1 cellular context compared by ENCODE assay signal in the genomic region with DNA sequence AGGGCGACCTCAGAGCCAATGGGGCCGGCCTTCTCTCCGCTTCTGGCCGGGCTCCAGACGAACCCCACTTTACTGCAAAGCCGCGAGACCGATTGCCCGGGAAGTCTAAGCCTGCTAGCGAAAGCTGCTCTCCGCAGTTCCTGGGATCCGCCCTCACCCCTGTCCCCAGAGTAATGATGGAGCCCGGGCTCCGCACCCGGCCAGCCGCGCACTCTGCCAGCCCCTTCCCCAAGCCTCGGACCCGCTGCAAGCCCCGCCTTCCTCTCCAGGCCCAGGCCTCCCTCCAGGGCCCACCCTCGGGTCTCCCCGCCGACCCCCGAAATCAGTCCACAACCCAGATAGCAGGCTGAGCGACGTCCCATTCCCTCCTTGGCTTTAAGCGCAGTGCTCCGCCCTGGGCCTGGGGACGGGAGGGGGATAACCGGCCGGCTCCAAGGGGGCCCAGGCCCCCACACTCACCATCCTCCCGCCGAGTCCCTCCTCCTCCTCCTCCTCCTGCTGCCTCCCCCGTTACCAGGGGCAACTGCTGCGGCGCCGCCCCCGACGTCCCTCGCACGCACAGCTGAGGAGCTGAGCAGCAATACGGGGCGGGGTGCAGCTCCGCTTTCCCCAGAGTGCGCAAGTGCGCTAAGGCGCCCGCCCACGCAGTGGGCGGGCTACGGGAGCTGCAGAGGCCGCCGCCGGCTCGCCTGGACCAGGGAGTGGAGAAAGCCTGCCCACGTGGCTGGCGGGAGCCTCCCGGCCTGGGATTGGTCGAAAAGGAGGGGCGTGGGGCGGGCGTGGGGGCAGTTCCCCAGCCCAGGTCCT.
A peak's percentile ranks its signal among the peaks of the same experiment; 100 is the strongest.
TF ChIP-seq lines count a peak whose summit lies in the region.

TSS of gene ARL3 (minus strand) at position 584 of the 807 bp plus-strand sequence. CDS start at position 462, 122 bp downstream.

TF ChIP-seq in IMR-90, 13 proteins besides CTCF, POLR2A, EP300 and RAD21 (continued from another document):
- no peak for TF ChIP-seq RFX5 (IDR thresholded peaks at IDR 0.05; ENCODE audit: low read depth, low read length)
- no peak for TF ChIP-seq MAFK (IDR thresholded peaks at IDR 0.05; ENCODE audit: low read depth, low read length)
- TF ChIP-seq NFE2L2 (IDR thresholded peaks at IDR 0.05; ENCODE audit: low read depth, low read length): no peak
- peak; percentile 30 for TF ChIP-seq RCOR1 (IDR thresholded peaks at IDR 0.05; ENCODE audit: insufficient replicate concordance, low read length)
- peak; percentile 21; the same call in 1 of the 2 replicates for TF ChIP-seq BHLHE40 (IDR thresholded peaks at IDR 0.05; ENCODE audit: low read depth, low read length)
- 0 out of 2 replicates have a peak, but pooled peaks have one; percentile 24 for TF ChIP-seq CEBPB (IDR thresholded peaks at IDR 0.05; ENCODE audit: low read depth, low read length)
- peak; percentile 98 for TF ChIP-seq MAZ (IDR thresholded peaks at IDR 0.05; ENCODE audit: borderline replicate concordance, low read depth, low read length)
- TF ChIP-seq, protein P1, sequence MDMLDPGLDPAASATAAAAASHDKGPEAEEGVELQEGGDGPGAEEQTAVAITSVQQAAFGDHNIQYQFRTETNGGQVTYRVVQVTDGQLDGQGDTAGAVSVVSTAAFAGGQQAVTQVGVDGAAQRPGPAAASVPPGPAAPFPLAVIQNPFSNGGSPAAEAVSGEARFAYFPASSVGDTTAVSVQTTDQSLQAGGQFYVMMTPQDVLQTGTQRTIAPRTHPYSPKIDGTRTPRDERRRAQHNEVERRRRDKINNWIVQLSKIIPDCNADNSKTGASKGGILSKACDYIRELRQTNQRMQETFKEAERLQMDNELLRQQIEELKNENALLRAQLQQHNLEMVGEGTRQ (IDR thresholded peaks at IDR 0.05; ENCODE audit: low read depth, low read length): peak; percentile 95
- TF ChIP-seq SMC3 (IDR thresholded peaks at IDR 0.05; ENCODE audit: low read depth, low read length): no peak
